Comparison of ENCODE assay signal across 21 cellular contexts in genomic region chr4:41638806-41639205, GRCh38.
"Had no signal": no experiment of that assay in that cellular context is flagged by ENCODE, and none has a peak within 500 bp of the region (broad histone marks: within the 10 kb centered on the region; RNA-seq: fewer than 3 reads in every experiment).

No MANE protein-coding gene starts in this region.

- H3K4me3 Mint-ChIP-seq: memory B cell; naive B cell; natural killer cell treated with Interleukin-12 subunit alpha and Interleukin-12 subunit beta and Interleukin-15 and Interleukin-18, amount 100 ng/mL, for 72 hours; neural crest cell; stimulated activated effector memory CD8-positive, alpha-beta T cell treated with anti-CD3 and anti-CD28 coated beads, Interleukin-12 subunit alpha, Interleukin-12 subunit beta, amount 100 ng/mL, for 72 hours; stimulated activated naive CD8-positive, alpha-beta T cell treated with anti-CD3 and anti-CD28 coated beads, Interleukin-15, Interleukin-2, amounts not matched to agents 100 ng/mL and 50 ng/mL, for 24 hours had no signal

- H3K4me1 ChIP-seq: pancreas, uterus had no signal

- H3K4me3 ChIP-seq: dorsolateral prefrontal cortex, lower lobe of right lung, mucosa of descending colon, pancreas, right atrium auricular region, thoracic aorta, tibial nerve, upper lobe of left lung, uterus had no signal

- H3K36me3 ChIP-seq: neutrophil, pancreas, right atrium auricular region, thoracic aorta, uterus had no signal

- H3K9me3 Mint-ChIP-seq: memory B cell; naive B cell; natural killer cell treated with Interleukin-12 subunit alpha and Interleukin-12 subunit beta and Interleukin-15 and Interleukin-18, amount 100 ng/mL, for 72 hours; neural crest cell; stimulated activated effector memory CD8-positive, alpha-beta T cell treated with anti-CD3 and anti-CD28 coated beads, Interleukin-12 subunit alpha, Interleukin-12 subunit beta, amount 100 ng/mL, for 72 hours; stimulated activated naive CD8-positive, alpha-beta T cell treated with anti-CD3 and anti-CD28 coated beads, Interleukin-15, Interleukin-2, amounts not matched to agents 100 ng/mL and 50 ng/mL, for 24 hours had no signal

- H3K9me3 ChIP-seq: lower lobe of right lung, mucosa of descending colon, neutrophil, pancreas, right atrium auricular region, thoracic aorta, tibial nerve, upper lobe of left lung, uterus had no signal

- H3K4me1 Mint-ChIP-seq: memory B cell; naive B cell; stimulated activated effector memory CD8-positive, alpha-beta T cell treated with anti-CD3 and anti-CD28 coated beads, Interleukin-12 subunit alpha, Interleukin-12 subunit beta, amount 100 ng/mL, for 72 hours had no signal

- DNase-seq: dorsolateral prefrontal cortex; effector CD4-positive, alpha-beta T cell; left ventricle myocardium superior; lower lobe of right lung; mucosa of descending colon; naive B cell; pancreas; stimulated activated CD4-positive, alpha-beta T cell treated with anti-CD3 and anti-CD28 coated beads, Interleukin-2, amount 100 ng/mL, for 24 hours; stimulated activated CD4-positive, alpha-beta T cell treated with anti-CD3 and anti-CD28 coated beads, Interleukin-4, amount 100 ng/mL, for 24 hours; upper lobe of left lung; uterus had no signal

- H3K27ac Mint-ChIP-seq: memory B cell; naive B cell; natural killer cell treated with Interleukin-12 subunit alpha and Interleukin-12 subunit beta and Interleukin-15 and Interleukin-18, amount 100 ng/mL, for 72 hours; progenitor cell of endocrine pancreas; stimulated activated effector memory CD8-positive, alpha-beta T cell treated with anti-CD3 and anti-CD28 coated beads, Interleukin-12 subunit alpha, Interleukin-12 subunit beta, amount 100 ng/mL, for 72 hours; stimulated activated naive CD8-positive, alpha-beta T cell treated with anti-CD3 and anti-CD28 coated beads, Interleukin-15, Interleukin-2, amounts not matched to agents 100 ng/mL and 50 ng/mL, for 24 hours had no signal

- H3K36me3 Mint-ChIP-seq: memory B cell; naive B cell; natural killer cell treated with Interleukin-12 subunit alpha and Interleukin-12 subunit beta and Interleukin-15 and Interleukin-18, amount 100 ng/mL, for 72 hours; stimulated activated effector memory CD8-positive, alpha-beta T cell treated with anti-CD3 and anti-CD28 coated beads, Interleukin-12 subunit alpha, Interleukin-12 subunit beta, amount 100 ng/mL, for 72 hours had no signal

- H3K27ac ChIP-seq: lower lobe of right lung, neutrophil, pancreas, right atrium auricular region, thoracic aorta, tibial nerve, upper lobe of left lung, uterus had no signal

- H3K27me3 ChIP-seq: dorsolateral prefrontal cortex, pancreas, right atrium auricular region, tibial nerve, upper lobe of left lung, uterus had no signal
